Comparison of ENCODE assay signal across 14 cellular contexts in genomic region chr12:45547822-45548221, GRCh38.
A peak's percentile ranks its signal among the peaks of the same experiment; 100 is the strongest.
DNase-seq lines count a peak whose midpoint lies in the region; ATAC-seq and TF ChIP-seq lines count a peak whose summit lies in the region.
"Had no signal": no experiment of that assay in that cellular context is flagged by ENCODE, and none has a peak within 500 bp of the region (broad histone marks: within the 10 kb centered on the region; RNA-seq: fewer than 3 reads in every experiment).

No MANE protein-coding gene starts in this region.

- no peaks in the 10 kb centered on the region for H4K20me1 ChIP-seq in OCI-LY7 (ENCODE audit: insufficient read depth, low read length)

- H3K4me1 ChIP-seq in OCI-LY7 (ENCODE audit: insufficient read depth, low read length, poor library complexity, severe bottlenecking) = no peaks in the 10 kb centered on the region
- no peaks in the 10 kb centered on the region for H3K4me1 ChIP-seq in psoas muscle
- H3K4me1 ChIP-seq in colonic mucosa = no peaks in the 10 kb centered on the region
- H3K4me1 ChIP-seq: gastrocnemius medialis had no signal

- ATAC-seq in HG02885 (IDR thresholded peaks at IDR 0.05; ENCODE audit: poor library complexity, unreplicated experiment) = peak; percentile 42
- ATAC-seq in psoas muscle = no peak
- ATAC-seq in HG03457 (IDR thresholded peaks at IDR 0.05; ENCODE audit: unreplicated experiment) = no peak
- ATAC-seq: gastrocnemius medialis had no signal

- WGBS in psoas muscle, 3 donors = 29 to 40% (median 37%) methylated on average over 1 of the region's 1 CpG

- H3K9me3 ChIP-seq in OCI-LY7 (ENCODE audit: low read length) (no peaks in the 10 kb centered on the region), psoas muscle (no peaks in the 10 kb centered on the region), colonic mucosa (no peaks in the 10 kb centered on the region)
- H3K9me3 ChIP-seq: gastrocnemius medialis, spleen had no signal

- DNase-seq in GM10266 (ENCODE audit: extremely low spot score) = no peak
- DNase-seq in SK-MEL-5 (ENCODE audit: low read depth, low spot score) = peak; percentile 3
- DNase-seq in foreskin fibroblast = no peak
- no peak for DNase-seq in OCI-LY7 (ENCODE audit: low spot score)
- DNase-seq in psoas muscle = no peak
- no peak for DNase-seq in colonic mucosa
- DNase-seq: activated CD4-positive, alpha-beta T cell treated with anti-CD3 and anti-CD28 coated beads, Interleukin-2, amount 50 U/mL, for 1 hour; activated T-cell treated with anti-CD3 and anti-CD28 coated beads, Interleukin-2, amount 50 U/mL, for 48 hours; gastrocnemius medialis; islet precursor cell; spleen; substantia nigra had no signal

- H3K27me3 ChIP-seq in psoas muscle (ENCODE audit: insufficient read depth in 3 of 3, low read length in 2 of 3) (no peaks in the 10 kb centered on the region), colonic mucosa (no peaks in the 10 kb centered on the region)
- H3K27me3 ChIP-seq: gastrocnemius medialis, spleen had no signal

- no TSS peak for BruUV-seq in OCI-LY7 (replicated peaks; lab: Mats Ljungman, UMichigan)

- H3K9me2 ChIP-seq in OCI-LY7 (ENCODE audit: insufficient read depth, low read length) = no peaks in the 10 kb centered on the region

- POLR2A ChIA-PET in OCI-LY7 (lab: Charles Lee) = interaction anchor here (0.6 to 1.1 kb wide), 2 partner anchors 19 to 205 kb away, joined by 3 to 5 read pairs; no protein-coding TSS in a partner anchor

- no peak overlapping the region for H3K9ac ChIP-seq in colonic mucosa (ENCODE audit: low read depth in 2 of 2, low read length in 2 of 2)

- CTCF ChIA-PET in OCI-LY7 (lab: Charles Lee; ENCODE audit: unreplicated experiment) = no interaction called here

- intact Hi-C loops in OCI-LY7 (cut with micrococcal nuclease; ENCODE audit: unreplicated experiment) = loop anchor here (10.0 kb wide), 2 partner anchors 177 to 367 kb away; partner anchors contain the start of gene ARID2
- intact Hi-C loops in psoas muscle (cut with DNase I) = loop anchor here in 1 of 2 donors (5.0 kb wide), 1 partner anchor 179 kb away; the partner anchor contains the start of gene ARID2
- intact Hi-C loops in colonic mucosa (cut with DNase I) = loop anchor here (10.0 kb wide), 1 partner anchor 197 kb away; no protein-coding TSS in a partner anchor

- H3K4me2 ChIP-seq in OCI-LY7 (ENCODE audit: low read length) = no peak overlapping the region

- H3K36me3 ChIP-seq in OCI-LY7 (ENCODE audit: insufficient read depth, low read length) (no peaks in the 10 kb centered on the region), psoas muscle (ENCODE audit: insufficient read depth in 1 of 2, low read depth in 1 of 2) (no peaks in the 10 kb centered on the region), colonic mucosa (no peaks in the 10 kb centered on the region)
- H3K36me3 ChIP-seq: gastrocnemius medialis, spleen had no signal

- peak; percentile 26 for TF ChIP-seq CTCF in GM10266 (IDR thresholded peaks at IDR 0.05; ENCODE audit: control insufficient read depth, insufficient read depth, low read depth, missing control alignments)
- TF ChIP-seq CTCF in foreskin fibroblast (IDR thresholded peaks at IDR 0.05; ENCODE audit: low read depth, low read length) = peak; percentile 20
- TF ChIP-seq CTCF in OCI-LY7 (conservative IDR thresholded peaks at IDR 0.05; ENCODE audit: low read length) = no peak
- no peak for TF ChIP-seq CTCF in psoas muscle (IDR thresholded peaks at IDR 0.05)
- TF ChIP-seq CTCF in colonic mucosa (IDR thresholded peaks at IDR 0.05) = no peak

- H2AFZ ChIP-seq in OCI-LY7 (ENCODE audit: low read length) = no peak overlapping the region

- in situ Hi-C loops in SK-MEL-5 (cut with HindIII; ENCODE audit: low pct_unique_long_range_greater_than_20kb, low sequenced_read_pairs) = no loop called here

- H3K4me3 ChIP-seq in foreskin fibroblast (ENCODE audit: low read depth in 1 of 2, low read length in 2 of 2) = no peak overlapping the region
- no peak overlapping the region for H3K4me3 ChIP-seq in OCI-LY7 (ENCODE audit: low read depth, low read length, poor library complexity, severe bottlenecking)
- H3K4me3 ChIP-seq in psoas muscle = no peak overlapping the region
- H3K4me3 ChIP-seq in colonic mucosa = no peak overlapping the region
- H3K4me3 ChIP-seq: gastrocnemius medialis, spleen had no signal

- H3K79me2 ChIP-seq in OCI-LY7 (ENCODE audit: insufficient read depth, low read depth, low read length) = no peaks in the 10 kb centered on the region

- no peak overlapping the region for H3K27ac ChIP-seq in OCI-LY7 (ENCODE audit: low read depth, low read length, poor library complexity, severe bottlenecking)
- no peak overlapping the region for H3K27ac ChIP-seq in psoas muscle
- H3K27ac ChIP-seq in colonic mucosa = no peak overlapping the region
- H3K27ac ChIP-seq: gastrocnemius medialis, spleen had no signal

Comparison
In these comparisons a context has a peak if more than half of its experiments do, and no peak if none do; other contexts are left out.
1. CTCF ChIP-seq: peak in GM10266 (single experiment) and foreskin fibroblast (single experiment); none in OCI-LY7 (single experiment), psoas muscle (single experiment) and colonic mucosa (single experiment).